8 cellular contexts compared by ENCODE assay signal in genomic region chr9:21395778-21396717, GRCh38. TPM values are rescaled to one million over a fixed set of nuclear protein-coding genes. Genes with fewer than 3 reads are reported as not detected.
A peak's percentile ranks its signal among the peaks of the same experiment; 100 is the strongest.
DNase-seq lines count a peak whose midpoint lies in the region; ATAC-seq and TF ChIP-seq lines count a peak whose summit lies in the region.

No MANE protein-coding gene starts in this region.

- ATAC-seq in GM19351 (IDR thresholded peaks at IDR 0.05; ENCODE audit: unreplicated experiment) (peak; percentile 70), HG03469 (IDR thresholded peaks at IDR 0.05; ENCODE audit: unreplicated experiment) (peak; percentile 31), WTC11 (peak; percentile 84), left lobe of liver (peak; percentile 92), HG02973 (IDR thresholded peaks at IDR 0.05; ENCODE audit: unreplicated experiment) (no peak)

- intact Hi-C loops in CD14-positive monocyte (cut with micrococcal nuclease) = loop anchor here in 1 of 2 donors (10.0 kb wide), 1 partner anchor 71 kb away; no protein-coding TSS in a partner anchor

- no peak for DNase-seq in CD14-positive monocyte (ENCODE audit: low spot score)
- peak; percentile 84 for DNase-seq in WTC11 (ENCODE audit: low spot score)
- DNase-seq in central memory CD4-positive, alpha-beta T cell = peak; percentile 43
- DNase-seq in left lobe of liver (ENCODE audit: low spot score) = peak; percentile 56
- peak; percentile 71 for DNase-seq in stimulated activated CD4-positive, alpha-beta T cell treated with anti-CD3 and anti-CD28 coated beads, Interleukin-4, amount 100 ng/mL, for 1 hour

- peaks cover 10% of the 10 kb centered on the region for H3K4me1 Mint-ChIP-seq in CD14-positive monocyte
- peaks cover 2% of the 10 kb centered on the region; the same call in 1 of the 2 replicates for H3K4me1 Mint-ChIP-seq in WTC11

- H3K9me3 Mint-ChIP-seq in CD14-positive monocyte (peaks cover 0 to 5% (median 0%) of the 10 kb centered on the region in 7 donors), WTC11 (no peaks in the 10 kb centered on the region)

- peaks cover 66 to 87% (median 78%) of the 10 kb centered on the region in 3 donors for H3K27me3 Mint-ChIP-seq in CD14-positive monocyte (ENCODE audit: low read depth in 3 of 3)
- H3K27me3 Mint-ChIP-seq in WTC11 (ENCODE audit: low read depth) = peaks cover 50% of the 10 kb centered on the region

- POLR2A ChIA-PET in WTC11 (lab: Charles Lee) = no interaction called here

- H3K4me3 Mint-ChIP-seq in CD14-positive monocyte (peak overlapping the region; percentile 76 to 98), WTC11 (peak overlapping the region; percentile 74)

- TF ChIP-seq CTCF in CD14-positive monocyte (IDR thresholded peaks at IDR 0.05) (peak; percentile 85), WTC11 (IDR thresholded peaks at IDR 0.05) (peak; percentile 77)

- H3K27ac Mint-ChIP-seq in CD14-positive monocyte = peak overlapping the region in 1 of 7 donors; percentile 1
- H3K27ac Mint-ChIP-seq in WTC11 = no peak overlapping the region

- CTCF ChIA-PET in WTC11 (lab: Charles Lee) = interaction anchor here (0.6 to 2.3 kb wide), 31 partner anchors 9 to 655 kb away, joined by 3 to 48 read pairs (median 6); partner anchors contain the start of genes IFNA8 and KLHL9

- H3K36me3 Mint-ChIP-seq in CD14-positive monocyte (no peaks in the 10 kb centered on the region), WTC11 (no peaks in the 10 kb centered on the region)

TF ChIP-seq in WTC11, 78 proteins besides CTCF, POLR2A, EP300 and RAD21:
- TF ChIP-seq, protein P1, sequence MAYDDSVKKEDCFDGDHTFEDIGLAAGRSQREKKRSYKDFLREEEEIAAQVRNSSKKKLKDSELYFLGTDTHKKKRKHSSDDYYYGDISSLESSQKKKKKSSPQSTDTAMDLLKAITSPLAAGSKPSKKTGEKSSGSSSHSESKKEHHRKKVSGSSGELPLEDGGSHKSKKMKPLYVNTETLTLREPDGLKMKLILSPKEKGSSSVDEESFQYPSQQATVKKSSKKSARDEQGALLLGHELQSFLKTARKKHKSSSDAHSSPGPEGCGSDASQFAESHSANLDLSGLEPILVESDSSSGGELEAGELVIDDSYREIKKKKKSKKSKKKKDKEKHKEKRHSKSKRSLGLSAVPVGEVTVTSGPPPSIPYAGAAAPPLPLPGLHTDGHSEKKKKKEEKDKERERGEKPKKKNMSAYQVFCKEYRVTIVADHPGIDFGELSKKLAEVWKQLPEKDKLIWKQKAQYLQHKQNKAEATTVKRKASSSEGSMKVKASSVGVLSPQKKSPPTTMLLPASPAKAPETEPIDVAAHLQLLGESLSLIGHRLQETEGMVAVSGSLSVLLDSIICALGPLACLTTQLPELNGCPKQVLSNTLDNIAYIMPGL (CRISPR knock-in tag; IDR thresholded peaks at IDR 0.05) = 0 out of 2 replicates have a peak, but pooled peaks have one; percentile 29
- TF ChIP-seq RELA (CRISPR knock-in tag; IDR thresholded peaks at IDR 0.05; ENCODE audit: borderline replicate concordance) = no peak

RNA-seq across cellular contexts. Expression of gene IFNA2, which starts 10.8 kb away (rescaled TPM):
- polyA plus RNA-seq in CD14-positive monocyte = not detected
- total RNA-seq in WTC11 (2021) (not detected in 3 replicates), left lobe of liver (not detected)

RNA-seq across cellular contexts. Expression of gene IFNA8, which starts 12.9 kb away (rescaled TPM):
- not detected for polyA plus RNA-seq in CD14-positive monocyte
- total RNA-seq in WTC11 (2021) (not detected in 3 replicates), left lobe of liver (not detected)

RNA-seq across cellular contexts. Expression of gene IFNA13, which starts 28.2 kb away (rescaled TPM):
- not detected for polyA plus RNA-seq in CD14-positive monocyte
- total RNA-seq in WTC11 (2021) (not detected in 3 replicates), left lobe of liver (not detected)

RNA-seq across cellular contexts. Expression of gene IFNA1, which starts 44.2 kb away (rescaled TPM):
- polyA plus RNA-seq in CD14-positive monocyte = not detected
- total RNA-seq in WTC11 (2021) = not detected in 3 replicates
- total RNA-seq in left lobe of liver = not detected

RNA-seq across cellular contexts. Expression of gene IFNA6, which starts 45.4 kb away (rescaled TPM):
- not detected for polyA plus RNA-seq in CD14-positive monocyte
- total RNA-seq in WTC11 (2021) (not detected in 3 replicates), left lobe of liver (not detected)
